In genomic region chr15:26615927-26616302, GRCh38 we compare ENCODE assay signal across 17 cellular contexts.
A peak's percentile ranks its signal among the peaks of the same experiment; 100 is the strongest.
DNase-seq lines count a peak whose midpoint lies in the region; ATAC-seq and TF ChIP-seq lines count a peak whose summit lies in the region.
"Had no signal": no experiment of that assay in that cellular context is flagged by ENCODE, and none has a peak within 500 bp of the region (broad histone marks: within the 10 kb centered on the region; RNA-seq: fewer than 3 reads in every experiment).

No MANE protein-coding gene starts in this region.

- no peak overlapping the region for H2BK120ac ChIP-seq in neuronal stem cell (ENCODE audit: low read depth, low read length)

- H3K27me3 ChIP-seq in GM23338 (ENCODE audit: insufficient read depth) (no peaks in the 10 kb centered on the region), neuronal stem cell (ENCODE audit: control insufficient read depth in 3 of 3, insufficient read depth in 3 of 3, low read depth in 1 of 3, low read length in 3 of 3) (no peaks in the 10 kb centered on the region), BE2C (no peaks in the 10 kb centered on the region)
- H3K27me3 ChIP-seq: BLaER1 treated with 17β-estradiol and CSF1 and Interleukin-3, amounts not matched to agents 10 nM and 100 nM had no signal

- peak overlapping the region; percentile 31 for H3K23ac ChIP-seq in neuronal stem cell (ENCODE audit: low read depth, low read length, poor library complexity)

- H3K79me2 ChIP-seq in GM23338 (replicated peaks; ENCODE audit: insufficient read depth) = peaks cover 49% of the 10 kb centered on the region

- peak overlapping the region; percentile 87 for H3K27ac Mint-ChIP-seq in GM23338
- H3K27ac Mint-ChIP-seq in WTC11 = peak overlapping the region; percentile 62
- H3K27ac Mint-ChIP-seq: B cell; CD4-positive, alpha-beta memory T cell; HFFc6 had no signal

- no peaks in the 10 kb centered on the region; the same call in 1 of the 2 replicates for H3K36me3 ChIP-seq in GM23338 (ENCODE audit: insufficient read depth)
- peaks cover 0 to 1% of the 10 kb centered on the region in 2 donors for H3K36me3 ChIP-seq in neuronal stem cell (replicated peaks in 1 of 2; ENCODE audit: control insufficient read depth in 2 of 2, insufficient read depth in 2 of 2, low read length in 2 of 2)
- H3K36me3 ChIP-seq in BE2C = no peaks in the 10 kb centered on the region
- H3K36me3 ChIP-seq: BLaER1 treated with 17β-estradiol and CSF1 and Interleukin-3, amounts not matched to agents 10 nM and 100 nM had no signal

- H3K9me2 ChIP-seq in GM23338 (ENCODE audit: insufficient read depth) = no peaks in the 10 kb centered on the region

- peak overlapping the region; percentile 73 for H2BK12ac ChIP-seq in neuronal stem cell (ENCODE audit: low read length)

- H3K4me3 Mint-ChIP-seq in GM23338 (no peak overlapping the region), WTC11 (no peak overlapping the region)
- H3K4me3 Mint-ChIP-seq: B cell; CD4-positive, alpha-beta memory T cell; HFFc6 had no signal

- H3K27ac ChIP-seq in GM23338 (ENCODE audit: low read depth) (no peak overlapping the region), neuronal stem cell (replicated peaks; ENCODE audit: low read length) (no peak overlapping the region)
- H3K27ac ChIP-seq: BLaER1 treated with 17β-estradiol and CSF1 and Interleukin-3, amounts not matched to agents 10 nM and 100 nM had no signal

- peaks cover 9% of the 10 kb centered on the region; the same call in 1 of the 2 replicates for H4K20me1 ChIP-seq in GM23338 (replicated peaks; ENCODE audit: insufficient read depth)
- H4K20me1 ChIP-seq: BLaER1 treated with 17β-estradiol and CSF1 and Interleukin-3, amounts not matched to agents 10 nM and 100 nM had no signal

- H4K91ac ChIP-seq in neuronal stem cell (ENCODE audit: low read depth, low read length, poor library complexity) = no peak overlapping the region

- WGBS in neuronal stem cell (ENCODE audit: extremely low coverage in 2 of 2, insufficient read length in 2 of 2, insufficient replicate concordance in 1 of 2), 2 donors = no CpG with 5 or more reads among the region's 3 CpGs

- H2AK5ac ChIP-seq in neuronal stem cell (ENCODE audit: low read depth, low read length) = no peak overlapping the region

- H2BK5ac ChIP-seq in neuronal stem cell (ENCODE audit: low read length) = no peak overlapping the region

- H2AFZ ChIP-seq in GM23338 (no peak overlapping the region), neuronal stem cell (ENCODE audit: low read length) (no peak overlapping the region)

- H3K14ac ChIP-seq in neuronal stem cell (ENCODE audit: low read length) = peak overlapping the region; percentile 17

- ATAC-seq in GM23338 (no peak; the same call in 2 of the 3 replicates), WTC11 (no peak)

- H4K8ac ChIP-seq in neuronal stem cell (ENCODE audit: low read depth, low read length) = peak overlapping the region; percentile 66

- H2BK15ac ChIP-seq in neuronal stem cell (ENCODE audit: low read length) = no peak overlapping the region

- peak overlapping the region; percentile 80 for H3K18ac ChIP-seq in neuronal stem cell (ENCODE audit: low read length)

- POLR2A ChIA-PET in WTC11 (lab: Charles Lee) = interaction anchor here (1.0 kb wide), 1 partner anchor 92 kb away, joined by 3 read pairs; no protein-coding TSS in a partner anchor

- H3K9me3 Mint-ChIP-seq in GM23338 (peaks cover 16% of the 10 kb centered on the region), WTC11 (peaks cover 24% of the 10 kb centered on the region)

- H3K79me1 ChIP-seq in neuronal stem cell (ENCODE audit: low read depth, low read length) = no peaks in the 10 kb centered on the region

- TF ChIP-seq CTCF in GM23338 (conservative IDR thresholded peaks at IDR 0.05; ENCODE audit: low read depth in 2 of 2) (no peak), WTC11 (IDR thresholded peaks at IDR 0.05) (no peak), BE2C (IDR thresholded peaks at IDR 0.05; ENCODE audit: low read depth, low read length) (no peak)

- H3K9ac ChIP-seq in neuronal stem cell (ENCODE audit: low read depth, low read length, poor library complexity) = no peak overlapping the region
- H3K9ac ChIP-seq: BLaER1 treated with 17β-estradiol and CSF1 and Interleukin-3, amounts not matched to agents 10 nM and 100 nM had no signal

- DNase-seq in GM23338 (ENCODE audit: low spot score) = no peak
- DNase-seq in WTC11 (ENCODE audit: low spot score) = no peak
- DNase-seq in neuronal stem cell (ENCODE audit: low spot score) = no peak
- no peak for DNase-seq in ureter (ENCODE audit: low spot score)
- DNase-seq in BE2C = no peak
- DNase-seq in nucleus accumbens (lab: John Stamatoyannopoulos, UW) = no peak
- DNase-seq: Calu3; CD4-positive, alpha-beta memory T cell; COR-L47; DMS53; DMS79 treated with DMSO at 0.1 percent for 48 hours; GF-D8; GOT3; H7; HFFc6 had no signal

- H3K4ac ChIP-seq in neuronal stem cell (ENCODE audit: low read length) = no peak overlapping the region

- H3K36me3 Mint-ChIP-seq in GM23338 (ENCODE audit: low read depth) (peaks cover 75% of the 10 kb centered on the region), WTC11 (peaks cover 63% of the 10 kb centered on the region)
- H3K36me3 Mint-ChIP-seq: CD4-positive, alpha-beta memory T cell had no signal

- H3K4me1 Mint-ChIP-seq in GM23338 (peaks cover 24% of the 10 kb centered on the region), WTC11 (peaks cover 34% of the 10 kb centered on the region)
- H3K4me1 Mint-ChIP-seq: B cell; CD4-positive, alpha-beta memory T cell had no signal

- H3F3A ChIP-seq in GM23338 (replicated peaks; ENCODE audit: low read depth) = no peaks in the 10 kb centered on the region

- H3K9me3 ChIP-seq in neuronal stem cell (replicated peaks in 1 of 2; ENCODE audit: control insufficient read depth in 2 of 2, insufficient read depth in 1 of 2, low read depth in 1 of 2, low read length in 2 of 2) (peaks cover 0 to 2% of the 10 kb centered on the region in 2 donors), BE2C (no peaks in the 10 kb centered on the region)

- CTCF ChIA-PET in WTC11 (lab: Charles Lee) = interaction anchor here (1.1 kb wide), 1 partner anchor 223 kb away, joined by 3 read pairs; no protein-coding TSS in a partner anchor

- H3K27me3 Mint-ChIP-seq in GM23338 (ENCODE audit: insufficient read depth, low read depth, poor library complexity) (no peaks in the 10 kb centered on the region), WTC11 (ENCODE audit: low read depth) (no peaks in the 10 kb centered on the region; the same call in 1 of the 2 replicates)
- H3K27me3 Mint-ChIP-seq: B cell had no signal

- no peak overlapping the region for H3K4me3 ChIP-seq in GM23338
- no peak overlapping the region for H3K4me3 ChIP-seq in neuronal stem cell (ENCODE audit: low read length in 2 of 2)
- no peak overlapping the region for H3K4me3 ChIP-seq in BE2C (ENCODE audit: low read depth, low read length)
- H3K4me3 ChIP-seq: BLaER1 treated with 17β-estradiol and CSF1 and Interleukin-3, amounts not matched to agents 10 nM and 100 nM had no signal

- H3K4me2 ChIP-seq in GM23338 (0 out of 2 replicates have a peak overlapping the region, but pooled peaks have one; percentile 9), neuronal stem cell (ENCODE audit: insufficient read depth, low read length, poor library complexity, severe bottlenecking) (no peak overlapping the region)
- H3K4me2 ChIP-seq: BLaER1 treated with 17β-estradiol and CSF1 and Interleukin-3, amounts not matched to agents 10 nM and 100 nM had no signal

- peaks cover 19% of the 10 kb centered on the region for H3K4me1 ChIP-seq in GM23338 (ENCODE audit: insufficient read depth)
- peaks cover 0 to 2% of the 10 kb centered on the region in 2 donors for H3K4me1 ChIP-seq in neuronal stem cell (ENCODE audit: control insufficient read depth in 2 of 2, insufficient read depth in 1 of 2, low read depth in 1 of 2, low read length in 2 of 2)
- H3K4me1 ChIP-seq in BE2C = no peaks in the 10 kb centered on the region
- H3K4me1 ChIP-seq: BLaER1 treated with 17β-estradiol and CSF1 and Interleukin-3, amounts not matched to agents 10 nM and 100 nM had no signal

TF ChIP-seq in GM23338, 12 proteins besides CTCF, POLR2A, EP300 and RAD21 (continues in another document):
- no peak for TF ChIP-seq ZNF331 (CRISPR knock-in tag; IDR thresholded peaks at IDR 0.05; ENCODE audit: low read depth)
- TF ChIP-seq EZH2 (IDR thresholded peaks at IDR 0.05; ENCODE audit: low read depth, unreplicated experiment) = no peak
- no peak for TF ChIP-seq EZH2phosphoT487 (IDR thresholded peaks at IDR 0.05; ENCODE audit: unreplicated experiment)
- TF ChIP-seq ETS1 (IDR thresholded peaks at IDR 0.05) = no peak
- TF ChIP-seq NANOG (IDR thresholded peaks at IDR 0.05; ENCODE audit: borderline replicate concordance) = no peak
- no peak for TF ChIP-seq CREB1 (CRISPR knock-in tag; IDR thresholded peaks at IDR 0.05; ENCODE audit: low read depth)

TF ChIP-seq in WTC11, 78 proteins besides CTCF, POLR2A, EP300 and RAD21 (continues in another document):
- TF ChIP-seq ELF4 (CRISPR knock-in tag; IDR thresholded peaks at IDR 0.05; ENCODE audit: low read depth) (no peak), MYBL2 (CRISPR knock-in tag; IDR thresholded peaks at IDR 0.05) (no peak), CREB1 (CRISPR knock-in tag; IDR thresholded peaks at IDR 0.05) (no peak), SMAD4 (CRISPR knock-in tag; IDR thresholded peaks at IDR 0.05) (no peak), RELA (CRISPR knock-in tag; IDR thresholded peaks at IDR 0.05; ENCODE audit: borderline replicate concordance) (no peak), NFE2L1 (CRISPR knock-in tag; IDR thresholded peaks at IDR 0.05) (no peak), KAT7 (CRISPR knock-in tag; IDR thresholded peaks at IDR 0.05; ENCODE audit: borderline replicate concordance) (no peak), SP1 (CRISPR knock-in tag; conservative IDR thresholded peaks at IDR 0.05) (no peak)
- TF ChIP-seq, protein P1, sequence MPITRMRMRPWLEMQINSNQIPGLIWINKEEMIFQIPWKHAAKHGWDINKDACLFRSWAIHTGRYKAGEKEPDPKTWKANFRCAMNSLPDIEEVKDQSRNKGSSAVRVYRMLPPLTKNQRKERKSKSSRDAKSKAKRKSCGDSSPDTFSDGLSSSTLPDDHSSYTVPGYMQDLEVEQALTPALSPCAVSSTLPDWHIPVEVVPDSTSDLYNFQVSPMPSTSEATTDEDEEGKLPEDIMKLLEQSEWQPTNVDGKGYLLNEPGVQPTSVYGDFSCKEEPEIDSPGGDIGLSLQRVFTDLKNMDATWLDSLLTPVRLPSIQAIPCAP (CRISPR knock-in tag; IDR thresholded peaks at IDR 0.05) = no peak
